2 cellular contexts compared by ENCODE assay signal in genomic region chr1:16704502-16705100, GRCh38. TPM values are rescaled to one million over a fixed set of nuclear protein-coding genes. Genes with fewer than 3 reads are reported as not detected.
"Had no signal": no experiment of that assay in that cellular context is flagged by ENCODE, and none has a peak within 500 bp of the region (broad histone marks: within the 10 kb centered on the region; RNA-seq: fewer than 3 reads in every experiment).

No MANE protein-coding gene starts in this region.

RNA-seq across cellular contexts. Expression of gene RNU1-4, which starts 35.7 kb away (rescaled TPM):
- total RNA-seq: M059J had no signal
- polyA plus RNA-seq: SK-N-SH had no signal

RNA-seq across cellular contexts. Expression of gene RNU1-3, which starts 37.9 kb away (rescaled TPM):
- total RNA-seq: M059J had no signal
- polyA plus RNA-seq: SK-N-SH had no signal
